ENCODE assay signal across 20 cellular contexts in genomic region chr5:6979061-6979460, GRCh38.
"Had no signal": no experiment of that assay in that cellular context is flagged by ENCODE, and none has a peak within 500 bp of the region (broad histone marks: within the 10 kb centered on the region; RNA-seq: fewer than 3 reads in every experiment).

No MANE protein-coding gene starts in this region.

- H3K27me3 ChIP-seq: ovary, sigmoid colon, stomach, thyroid gland, vagina had no signal

- H3K36me3 Mint-ChIP-seq: natural killer cell; stimulated activated effector memory CD8-positive, alpha-beta T cell treated with anti-CD3 and anti-CD28 coated beads, Interleukin-12 subunit alpha, Interleukin-12 subunit beta, amount 100 ng/mL, for 72 hours had no signal

- H3K27ac Mint-ChIP-seq: effector memory CD8-positive, alpha-beta T cell; natural killer cell; stimulated activated effector memory CD8-positive, alpha-beta T cell treated with anti-CD3 and anti-CD28 coated beads, Interleukin-12 subunit alpha, Interleukin-12 subunit beta, amount 100 ng/mL, for 72 hours had no signal

- H3K4me3 Mint-ChIP-seq: effector memory CD8-positive, alpha-beta T cell; natural killer cell; stimulated activated effector memory CD8-positive, alpha-beta T cell treated with anti-CD3 and anti-CD28 coated beads, Interleukin-12 subunit alpha, Interleukin-12 subunit beta, amount 100 ng/mL, for 72 hours had no signal

- H3K4me1 Mint-ChIP-seq: natural killer cell; stimulated activated effector memory CD8-positive, alpha-beta T cell treated with anti-CD3 and anti-CD28 coated beads, Interleukin-12 subunit alpha, Interleukin-12 subunit beta, amount 100 ng/mL, for 72 hours had no signal

- FAIRE-seq: frontal cortex, keratinocyte had no signal

- H3K9me3 Mint-ChIP-seq: stimulated activated effector memory CD8-positive, alpha-beta T cell treated with anti-CD3 and anti-CD28 coated beads, Interleukin-12 subunit alpha, Interleukin-12 subunit beta, amount 100 ng/mL, for 72 hours had no signal

- H3K36me3 ChIP-seq: lower lobe of right lung, ovary, sigmoid colon, stomach, thyroid gland, vagina had no signal

- H3K4me3 ChIP-seq: lower lobe of right lung, ovary, psoas muscle, sigmoid colon, stomach, thyroid gland, vagina had no signal

- DNase-seq: effector memory CD8-positive, alpha-beta T cell; hypothalamus; left ventricle myocardium superior; lower lobe of right lung; natural killer cell; occipital lobe; ovary; posterior cingulate gyrus; psoas muscle; right cardiac atrium; sigmoid colon; stimulated activated CD4-positive, alpha-beta T cell treated with anti-CD3 and anti-CD28 coated beads, Interleukin-2, amount 100 ng/mL, for 24 hours; stimulated activated CD4-positive, alpha-beta T cell treated with anti-CD3 and anti-CD28 coated beads, Interleukin-4, amount 100 ng/mL, for 24 hours; stimulated activated naive CD4-positive, alpha-beta T cell treated with Interleukin-2 at 50 U/mL for 16 hours; stomach; thyroid gland had no signal

- H3K27me3 Mint-ChIP-seq: effector memory CD8-positive, alpha-beta T cell had no signal
